In genomic region chr2:196459539-196459938, GRCh38 we compare ENCODE assay signal across 1 cellular context.
TF ChIP-seq lines count a peak whose summit lies in the region.

No MANE protein-coding gene starts in this region.

TF ChIP-seq in K562, 482 proteins besides CTCF, POLR2A, EP300 and RAD21 (continued from another document and continues in another):
- TF ChIP-seq RUNX1 (IDR thresholded peaks at IDR 0.05; ENCODE audit: low read depth) (peak; percentile 90), ZMIZ1 (IDR thresholded peaks at IDR 0.05; ENCODE audit: low read depth in 2 of 2, low read length in 2 of 2) (no peak), ZC3H11A (IDR thresholded peaks at IDR 0.05; ENCODE audit: low read depth, low read length) (no peak), MGA (IDR thresholded peaks at IDR 0.05) (no peak), RNF2 (IDR thresholded peaks at IDR 0.05) (peak; percentile 57; the same call in 1 of the 2 replicates), ZNF165 (CRISPR knock-in tag; IDR thresholded peaks at IDR 0.05; ENCODE audit: borderline replicate concordance) (no peak), SMARCE1 (IDR thresholded peaks at IDR 0.05) (peak; percentile 38; the same call in 1 of the 2 replicates), TEAD4 (IDR thresholded peaks at IDR 0.05; ENCODE audit: low read length) (peak; percentile 93), TEAD4 (CRISPR knock-in tag; IDR thresholded peaks at IDR 0.05; ENCODE audit: borderline replicate concordance) (no peak), TCF3 (CRISPR knock-in tag; IDR thresholded peaks at IDR 0.05) (peak; percentile 38; the same call in 1 of the 2 replicates), TEAD1 (CRISPR knock-in tag; IDR thresholded peaks at IDR 0.05) (peak; percentile 98 to 99), C11orf30 (IDR thresholded peaks at IDR 0.05; ENCODE audit: low read depth) (no peak), SFPQ (IDR thresholded peaks at IDR 0.05; ENCODE audit: low read depth, low read length) (no peak), MAZ (CRISPR knock-in tag; conservative IDR thresholded peaks at IDR 0.05 in 1 of 2, IDR thresholded peaks at IDR 0.05 in 1 of 2) (peak; percentile 43 to 46; a peak in 2 of 4 replicates), ZBTB9 (CRISPR knock-in tag; IDR thresholded peaks at IDR 0.05) (peak; percentile 53; the same call in 1 of the 2 replicates), KDM1A (IDR thresholded peaks at IDR 0.05) (peak; percentile 31 to 67; a peak in 3 of 4 replicates), CCNT2 (IDR thresholded peaks at IDR 0.05; ENCODE audit: borderline replicate concordance, extremely low read depth, insufficient read length, low read depth, low read length) (peak; percentile 49), MTF1 (CRISPR knock-in tag; IDR thresholded peaks at IDR 0.05; ENCODE audit: borderline replicate concordance) (no peak), THAP12 (CRISPR knock-in tag; IDR thresholded peaks at IDR 0.05) (no peak), ESRRA (IDR thresholded peaks at IDR 0.05; ENCODE audit: borderline replicate concordance, low read depth) (peak; percentile 98; the same call in 1 of the 2 replicates), ZNF507 (tag; conservative IDR thresholded peaks at IDR 0.05) (no peak)
- TF ChIP-seq, protein P1, sequence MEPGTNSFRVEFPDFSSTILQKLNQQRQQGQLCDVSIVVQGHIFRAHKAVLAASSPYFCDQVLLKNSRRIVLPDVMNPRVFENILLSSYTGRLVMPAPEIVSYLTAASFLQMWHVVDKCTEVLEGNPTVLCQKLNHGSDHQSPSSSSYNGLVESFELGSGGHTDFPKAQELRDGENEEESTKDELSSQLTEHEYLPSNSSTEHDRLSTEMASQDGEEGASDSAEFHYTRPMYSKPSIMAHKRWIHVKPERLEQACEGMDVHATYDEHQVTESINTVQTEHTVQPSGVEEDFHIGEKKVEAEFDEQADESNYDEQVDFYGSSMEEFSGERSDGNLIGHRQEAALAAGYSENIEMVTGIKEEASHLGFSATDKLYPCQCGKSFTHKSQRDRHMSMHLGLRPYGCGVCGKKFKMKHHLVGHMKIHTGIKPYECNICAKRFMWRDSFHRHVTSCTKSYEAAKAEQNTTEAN (CRISPR knock-in tag; IDR thresholded peaks at IDR 0.05): no peak
- TF ChIP-seq, protein P2, sequence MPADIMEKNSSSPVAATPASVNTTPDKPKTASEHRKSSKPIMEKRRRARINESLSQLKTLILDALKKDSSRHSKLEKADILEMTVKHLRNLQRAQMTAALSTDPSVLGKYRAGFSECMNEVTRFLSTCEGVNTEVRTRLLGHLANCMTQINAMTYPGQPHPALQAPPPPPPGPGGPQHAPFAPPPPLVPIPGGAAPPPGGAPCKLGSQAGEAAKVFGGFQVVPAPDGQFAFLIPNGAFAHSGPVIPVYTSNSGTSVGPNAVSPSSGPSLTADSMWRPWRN (IDR thresholded peaks at IDR 0.05; ENCODE audit: low read depth): peak; percentile 84
- TF ChIP-seq, protein P3, sequence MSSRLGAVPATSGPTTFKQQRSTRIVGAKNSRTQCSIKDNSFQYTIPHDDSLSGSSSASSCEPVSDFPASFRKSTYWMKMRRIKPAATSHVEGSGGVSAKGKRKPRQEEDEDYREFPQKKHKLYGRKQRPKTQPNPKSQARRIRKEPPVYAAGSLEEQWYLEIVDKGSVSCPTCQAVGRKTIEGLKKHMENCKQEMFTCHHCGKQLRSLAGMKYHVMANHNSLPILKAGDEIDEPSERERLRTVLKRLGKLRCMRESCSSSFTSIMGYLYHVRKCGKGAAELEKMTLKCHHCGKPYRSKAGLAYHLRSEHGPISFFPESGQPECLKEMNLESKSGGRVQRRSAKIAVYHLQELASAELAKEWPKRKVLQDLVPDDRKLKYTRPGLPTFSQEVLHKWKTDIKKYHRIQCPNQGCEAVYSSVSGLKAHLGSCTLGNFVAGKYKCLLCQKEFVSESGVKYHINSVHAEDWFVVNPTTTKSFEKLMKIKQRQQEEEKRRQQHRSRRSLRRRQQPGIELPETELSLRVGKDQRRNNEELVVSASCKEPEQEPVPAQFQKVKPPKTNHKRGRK (tag; IDR thresholded peaks at IDR 0.05): no peak
- TF ChIP-seq, protein P4, sequence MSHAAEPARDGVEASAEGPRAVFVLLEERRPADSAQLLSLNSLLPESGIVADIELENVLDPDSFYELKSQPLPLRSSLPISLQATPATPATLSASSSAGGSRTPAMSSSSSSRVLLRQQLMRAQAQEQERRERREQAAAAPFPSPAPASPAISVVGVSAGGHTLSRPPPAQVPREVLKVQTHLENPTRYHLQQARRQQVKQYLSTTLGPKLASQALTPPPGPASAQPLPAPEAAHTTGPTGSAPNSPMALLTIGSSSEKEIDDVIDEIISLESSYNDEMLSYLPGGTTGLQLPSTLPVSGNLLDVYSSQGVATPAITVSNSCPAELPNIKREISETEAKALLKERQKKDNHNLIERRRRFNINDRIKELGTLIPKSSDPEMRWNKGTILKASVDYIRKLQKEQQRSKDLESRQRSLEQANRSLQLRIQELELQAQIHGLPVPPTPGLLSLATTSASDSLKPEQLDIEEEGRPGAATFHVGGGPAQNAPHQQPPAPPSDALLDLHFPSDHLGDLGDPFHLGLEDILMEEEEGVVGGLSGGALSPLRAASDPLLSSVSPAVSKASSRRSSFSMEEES (CRISPR knock-in tag; IDR thresholded peaks at IDR 0.05): no peak
